ENCODE assay signal across 11 cellular contexts in genomic region chr2:56474412-56475158, GRCh38.
DNase-seq lines count a peak whose midpoint lies in the region; ATAC-seq and TF ChIP-seq lines count a peak whose summit lies in the region.
"Had no signal": no experiment of that assay in that cellular context is flagged by ENCODE, and none has a peak within 500 bp of the region (broad histone marks: within the 10 kb centered on the region; RNA-seq: fewer than 3 reads in every experiment).

No MANE protein-coding gene starts in this region.

- no peaks in the 10 kb centered on the region for H3K27me3 Mint-ChIP-seq in activated CD8-positive, alpha-beta memory T cell treated with anti-CD3 and anti-CD28 coated beads, Interleukin-2, amount 10 ng/mL, durations not matched to agents 7 days and 5 days

- intact Hi-C loops in upper lobe of right lung (cut with DNase I): no loop called here

- H3K36me3 Mint-ChIP-seq in activated CD8-positive, alpha-beta memory T cell treated with anti-CD3 and anti-CD28 coated beads, Interleukin-2, amount 10 ng/mL, durations not matched to agents 7 days and 5 days: no peaks in the 10 kb centered on the region

- CTCF ChIA-PET in activated CD8-positive, alpha-beta memory T cell treated with anti-CD3 and anti-CD28 coated beads, Interleukin-2, amount 10 ng/mL, durations not matched to agents 7 days and 5 days (lab: Charles Lee): no interaction called here

- no peak overlapping the region for H3K27ac Mint-ChIP-seq in activated CD8-positive, alpha-beta memory T cell treated with anti-CD3 and anti-CD28 coated beads, Interleukin-2, amount 10 ng/mL, durations not matched to agents 7 days and 5 days
- H3K27ac Mint-ChIP-seq: T-helper 1 cell treated with Interleukin-12 subunit alpha and Interleukin-12 subunit beta and Interleukin-4 antibody, amounts not matched to agents 30 μg/mL and 1 μg/mL, for 36 hours had no signal

- H3K4me3 ChIP-seq in fibroblast of villous mesenchyme (ENCODE audit: low read depth, low read length) (no peak overlapping the region), upper lobe of right lung (no peak overlapping the region)

- peak; percentile 46 for ATAC-seq in upper lobe of right lung
- no peak for ATAC-seq in HG02759 (IDR thresholded peaks at IDR 0.05; ENCODE audit: unreplicated experiment)
- no peak for ATAC-seq in HG02885 (IDR thresholded peaks at IDR 0.05; ENCODE audit: poor library complexity, unreplicated experiment)
- no peak for ATAC-seq in activated CD8-positive, alpha-beta memory T cell treated with anti-CD3 and anti-CD28 coated beads, Interleukin-2, amount 10 ng/mL, durations not matched to agents 7 days and 5 days
- ATAC-seq: HCT116 had no signal

- peak; percentile 30 for DNase-seq in SKM-1 treated with dmso at 0.1 percent for 144 hours (lab: John Stamatoyannopoulos, UW; ENCODE audit: unreplicated experiment)
- no peak for DNase-seq in SKM-1 (lab: John Stamatoyannopoulos, UW; ENCODE audit: unreplicated experiment)
- DNase-seq in NCI-H446 (lab: John Stamatoyannopoulos, UW): peak; percentile 87 to 94
- DNase-seq in fibroblast of villous mesenchyme (ENCODE audit: low read depth): peak; percentile 47
- DNase-seq in upper lobe of right lung: no peak
- DNase-seq in activated CD8-positive, alpha-beta memory T cell treated with anti-CD3 and anti-CD28 coated beads, Interleukin-2, amount 10 ng/mL, durations not matched to agents 7 days and 5 days: no peak

- H3K36me3 ChIP-seq in upper lobe of right lung: no peaks in the 10 kb centered on the region

- H3K27me3 ChIP-seq in upper lobe of right lung: no peaks in the 10 kb centered on the region

- H3K4me1 Mint-ChIP-seq in activated CD8-positive, alpha-beta memory T cell treated with anti-CD3 and anti-CD28 coated beads, Interleukin-2, amount 10 ng/mL, durations not matched to agents 7 days and 5 days: no peaks in the 10 kb centered on the region

- TF ChIP-seq CTCF in fibroblast of villous mesenchyme (IDR thresholded peaks at IDR 0.05; ENCODE audit: insufficient read depth, low read depth, low read length) (no peak), upper lobe of right lung (IDR thresholded peaks at IDR 0.05) (no peak)

- no peaks in the 10 kb centered on the region for H3K4me1 ChIP-seq in upper lobe of right lung

- H3K4me3 Mint-ChIP-seq in activated CD8-positive, alpha-beta memory T cell treated with anti-CD3 and anti-CD28 coated beads, Interleukin-2, amount 10 ng/mL, durations not matched to agents 7 days and 5 days: no peak overlapping the region
- H3K4me3 Mint-ChIP-seq: nephron; T-helper 1 cell treated with Interleukin-12 subunit alpha and Interleukin-12 subunit beta and Interleukin-4 antibody, amounts not matched to agents 30 μg/mL and 1 μg/mL, for 36 hours had no signal

- H3K9me3 ChIP-seq in upper lobe of right lung: no peaks in the 10 kb centered on the region

- peaks cover 6% of the 10 kb centered on the region for H3K9me3 Mint-ChIP-seq in activated CD8-positive, alpha-beta memory T cell treated with anti-CD3 and anti-CD28 coated beads, Interleukin-2, amount 10 ng/mL, durations not matched to agents 7 days and 5 days (ENCODE audit: low read depth)
- H3K9me3 Mint-ChIP-seq: nephron; T-helper 1 cell treated with Interleukin-12 subunit alpha and Interleukin-12 subunit beta and Interleukin-4 antibody, amounts not matched to agents 30 μg/mL and 1 μg/mL, for 36 hours had no signal

- no peak overlapping the region for H3K27ac ChIP-seq in upper lobe of right lung

Comparison
In these comparisons a context has a peak if more than half of its experiments do, and no peak if none do; other contexts are left out.
1. DNase-seq: peak in SKM-1 treated with dmso at 0.1 percent for 144 hours (single experiment), NCI-H446 (2 of 2) and fibroblast of villous mesenchyme (single experiment); none in SKM-1 (single experiment), upper lobe of right lung (single experiment) and activated CD8-positive, alpha-beta memory T cell treated with anti-CD3 and anti-CD28 coated beads, Interleukin-2, amount 10 ng/mL, durations not matched to agents 7 days and 5 days (single experiment).